In the genomic region with DNA sequence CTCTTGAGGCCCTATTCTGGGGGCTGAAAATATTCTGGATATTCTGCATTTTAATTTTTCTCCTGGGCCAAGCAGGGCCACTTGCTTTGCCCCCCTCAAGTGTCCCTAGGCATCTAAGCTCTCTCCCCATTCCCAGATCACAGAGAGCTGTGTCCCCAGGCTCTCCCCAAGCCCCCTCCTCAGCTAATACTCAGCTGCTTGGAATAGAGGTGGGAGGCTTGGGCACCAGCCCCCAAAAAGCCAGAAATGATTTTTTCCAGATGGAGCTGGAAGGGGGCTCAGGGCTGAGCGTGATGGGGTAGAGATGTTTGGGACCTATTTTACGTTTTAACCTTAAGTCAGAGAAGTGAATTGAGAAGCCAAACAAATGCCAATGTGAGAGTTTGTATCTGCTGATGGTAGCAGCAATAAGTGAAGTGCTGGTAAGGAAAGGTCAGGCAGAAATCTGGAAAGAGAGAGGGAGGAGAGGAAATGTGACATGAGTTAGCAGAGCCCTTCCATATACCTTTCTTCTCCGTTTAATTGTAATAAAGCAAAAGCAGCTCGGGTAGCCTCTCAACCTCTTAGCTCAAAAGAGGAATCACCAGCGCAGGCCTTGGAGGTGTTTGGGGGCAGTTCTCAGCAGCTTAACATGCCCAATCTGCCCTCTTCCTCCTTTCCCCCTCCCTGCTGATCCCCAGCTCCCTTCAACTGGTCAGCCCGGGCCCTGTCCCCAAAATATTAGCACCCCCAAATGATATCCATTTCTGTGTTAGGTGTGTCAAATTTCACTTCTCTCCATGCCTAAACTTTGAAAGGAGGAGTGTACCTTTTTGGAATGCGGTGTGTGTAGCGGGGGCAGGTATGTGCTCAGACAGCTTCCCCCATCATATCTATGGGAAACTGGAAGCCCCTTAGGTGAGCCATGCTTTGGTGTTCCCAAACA, we compare ENCODE assay signal across 23 cellular contexts. TPM values are rescaled to one million over a fixed set of nuclear protein-coding genes. Genes with fewer than 3 reads are reported as not detected.
DNase-seq lines count a peak whose midpoint lies in the region; ATAC-seq and TF ChIP-seq lines count a peak whose summit lies in the region.
"Had no signal": no experiment of that assay in that cellular context is flagged by ENCODE, and none has a peak within 500 bp of the region (broad histone marks: within the 10 kb centered on the region; RNA-seq: fewer than 3 reads in every experiment).

No MANE protein-coding gene starts in this region.

- H3K4me3 Mint-ChIP-seq in neural crest cell, result peak overlapping the region; percentile 84
- H3K4me3 Mint-ChIP-seq: activated naive CD8-positive, alpha-beta T cell treated with anti-CD3 and anti-CD28 coated beads, Interleukin-2, amount 10 ng/mL, durations not matched to agents 7 days and 5 days had no signal

- no peak for ATAC-seq in HG03025 (IDR thresholded peaks at IDR 0.05; ENCODE audit: low FRiP score, unreplicated experiment)
- ATAC-seq in activated naive CD4-positive, alpha-beta T cell treated with anti-CD3 and anti-CD28 coated beads, Interleukin-2, amount 50 U/mL, for 72 hours, result no peak
- ATAC-seq: body of pancreas had no signal

- H3K4me1 ChIP-seq in testis, result peaks cover 36% of the 10 kb centered on the region

- TF ChIP-seq CTCF in epithelial cell of proximal tubule (conservative IDR thresholded peaks at IDR 0.05; ENCODE audit: low read depth, low read length) (no peak), neural crest cell (conservative IDR thresholded peaks at IDR 0.05) (no peak), testis (IDR thresholded peaks at IDR 0.05) (no peak)

- H3K36me3 ChIP-seq in MG63, result peaks cover 18% of the 10 kb centered on the region
- no peaks in the 10 kb centered on the region for H3K36me3 ChIP-seq in testis (ENCODE audit: low read depth, missing control alignments)
- H3K36me3 ChIP-seq: esophagus muscularis mucosa, right atrium auricular region, vagina had no signal

- H3K36me3 Mint-ChIP-seq in neural crest cell (ENCODE audit: low read depth), result no peaks in the 10 kb centered on the region
- no peaks in the 10 kb centered on the region for H3K36me3 Mint-ChIP-seq in activated naive CD4-positive, alpha-beta T cell treated with anti-CD3 and anti-CD28 coated beads, Interleukin-2, amount 50 U/mL, for 72 hours
- H3K36me3 Mint-ChIP-seq: activated naive CD8-positive, alpha-beta T cell treated with anti-CD3 and anti-CD28 coated beads, Interleukin-2, amount 10 ng/mL, durations not matched to agents 7 days and 5 days had no signal

- H3K4me1 Mint-ChIP-seq in neural crest cell, result peaks cover 16% of the 10 kb centered on the region

- H3K27ac Mint-ChIP-seq in neural crest cell (ENCODE audit: unreplicated experiment), result no peak overlapping the region
- no peak overlapping the region for H3K27ac Mint-ChIP-seq in activated naive CD4-positive, alpha-beta T cell treated with anti-CD3 and anti-CD28 coated beads, Interleukin-2, amount 50 U/mL, for 72 hours
- H3K27ac Mint-ChIP-seq: activated naive CD8-positive, alpha-beta T cell treated with anti-CD3 and anti-CD28 coated beads, Interleukin-2, amount 10 ng/mL, durations not matched to agents 7 days and 5 days had no signal

- intact Hi-C loops in testis (cut with DNase I; ENCODE audit: low total_unique reads), result no loop called here
- intact Hi-C loops in posterior vena cava (cut with DNase I), result no loop called here

- no peak for TF ChIP-seq POLR2A in testis (IDR thresholded peaks at IDR 0.05)

- WGBS in testis, 2 donors, result 55 to 67% methylated on average over 8 of the region's 8 CpGs

- H3K9me3 Mint-ChIP-seq in neural crest cell, result no peaks in the 10 kb centered on the region
- H3K9me3 Mint-ChIP-seq in activated naive CD4-positive, alpha-beta T cell treated with anti-CD3 and anti-CD28 coated beads, Interleukin-2, amount 50 U/mL, for 72 hours, result no peaks in the 10 kb centered on the region
- H3K9me3 Mint-ChIP-seq: activated naive CD8-positive, alpha-beta T cell treated with anti-CD3 and anti-CD28 coated beads, Interleukin-2, amount 10 ng/mL, durations not matched to agents 7 days and 5 days had no signal

- peak overlapping the region; percentile 63 to 82 for H3K27ac ChIP-seq in testis
- H3K27ac ChIP-seq: body of pancreas, esophagus muscularis mucosa, PC-9, right atrium auricular region, vagina had no signal

- H3K27me3 ChIP-seq in MG63 (no peaks in the 10 kb centered on the region), testis (no peaks in the 10 kb centered on the region)

- DNase-seq in MG63 (no peak), epithelial cell of proximal tubule (ENCODE audit: low read depth) (no peak), neural crest cell (ENCODE audit: low read depth, low spot score) (no peak), testis (no peak), posterior vena cava (ENCODE audit: low spot score) (no peak)
- DNase-seq in activated naive CD4-positive, alpha-beta T cell treated with anti-CD3 and anti-CD28 coated beads, Interleukin-2, amount 50 U/mL, for 72 hours (ENCODE audit: low spot score in 2 of 2), result no peak
- DNase-seq: activated CD4-positive, alpha-beta T cell treated with anti-CD3 and anti-CD28 coated beads for 48 hours; activated CD8-positive, alpha-beta memory T cell treated with anti-CD3 and anti-CD28 coated beads, Interleukin-2, amount 50 U/mL, for 4 hours; activated naive CD8-positive, alpha-beta T cell treated with anti-CD3 and anti-CD28 coated beads, Interleukin-2, amount 10 ng/mL, durations not matched to agents 7 days and 5 days; body of pancreas; effector memory CD4-positive, alpha-beta T cell; Karpas-422; NCI-H1092; NCI-H1930; NCI-H2227 treated with DMSO at 0.1 percent for 48 hours; occipital lobe; PC-9; substantia nigra; T-helper 1 cell had no signal

- H3K4me3 ChIP-seq in MG63 (peak overlapping the region; percentile 29), epithelial cell of proximal tubule (ENCODE audit: low read depth, low read length) (peak overlapping the region; percentile 15), testis (no peak overlapping the region)
- H3K4me3 ChIP-seq: body of pancreas, esophagus muscularis mucosa, PC-9, right atrium auricular region, vagina had no signal

- H3K27me3 Mint-ChIP-seq in neural crest cell (ENCODE audit: low read depth), result peaks cover 98% of the 10 kb centered on the region

- H3K9me3 ChIP-seq in MG63 (no peaks in the 10 kb centered on the region), testis (no peaks in the 10 kb centered on the region)
- H3K9me3 ChIP-seq: body of pancreas, esophagus muscularis mucosa, right atrium auricular region, vagina had no signal

RNA-seq across cellular contexts. Expression of a gene that starts 5.0 kb away (rescaled TPM):
- 4.9 and 5.3 TPM in 2 replicates for total RNA-seq in MG63 (2014; rRNA removed; shearing (Covaris generic); ENCODE audit: low replicate concordance)
- 2.7 and 3.2 TPM in 2 replicates for total RNA-seq in epithelial cell of proximal tubule
- 10.7 and 11.0 TPM in 2 replicates for total RNA-seq in neural crest cell
- total RNA-seq in testis, result 1 to 10 TPM; 1.9 to 4.0 TPM
- 5.4 TPM for polyA plus RNA-seq in testis (ENCODE audit: insufficient read depth, low read depth, low replicate concordance)
- 10 to 100 TPM; 23.5 to 31.1 TPM for total RNA-seq in posterior vena cava
- not detected for total RNA-seq in activated naive CD4-positive, alpha-beta T cell treated with anti-CD3 and anti-CD28 coated beads, Interleukin-2, amount 50 U/mL, for 72 hours
- total RNA-seq: activated naive CD8-positive, alpha-beta T cell treated with anti-CD3 and anti-CD28 coated beads, Interleukin-2, amount 10 ng/mL, durations not matched to agents 7 days and 5 days; body of pancreas; occipital lobe; right atrium auricular region; vagina had no signal

RNA-seq across cellular contexts. Expression of a gene that starts 9.6 kb away (rescaled TPM):
- total RNA-seq in MG63 (2014; rRNA removed; shearing (Covaris generic); ENCODE audit: low replicate concordance), result not detected in 2 replicates
- total RNA-seq in epithelial cell of proximal tubule (0.80 and 1.2 TPM in 2 replicates), neural crest cell (3.5 and 3.8 TPM in 2 replicates), testis (1 to 10 TPM; 1.9 to 5.5 TPM), posterior vena cava (1 to 10 TPM; 2.9 to 5.6 TPM)
- polyA plus RNA-seq in testis (ENCODE audit: insufficient read depth, low read depth, low replicate concordance), result 1.3 TPM
- total RNA-seq in activated naive CD4-positive, alpha-beta T cell treated with anti-CD3 and anti-CD28 coated beads, Interleukin-2, amount 50 U/mL, for 72 hours, result not detected
- total RNA-seq: activated naive CD8-positive, alpha-beta T cell treated with anti-CD3 and anti-CD28 coated beads, Interleukin-2, amount 10 ng/mL, durations not matched to agents 7 days and 5 days; body of pancreas; occipital lobe; vagina had no signal

RNA-seq across cellular contexts. Expression of a gene that starts 14.4 kb away (rescaled TPM):
- 0.10 and 0.13 TPM in 2 replicates for total RNA-seq in MG63 (2014; rRNA removed; shearing (Covaris generic); ENCODE audit: low replicate concordance)
- total RNA-seq in epithelial cell of proximal tubule (1.3 and 1.4 TPM in 2 replicates), neural crest cell (4.5 and 4.8 TPM in 2 replicates), testis (1 to 10 TPM in 1 of 2 donors, under 1 TPM in 1; 0.81 to 1.2 TPM), posterior vena cava (10 to 100 TPM; 13.5 to 22.4 TPM)
- polyA plus RNA-seq in testis (ENCODE audit: insufficient read depth, low read depth, low replicate concordance), result 2.4 TPM
- not detected for total RNA-seq in activated naive CD4-positive, alpha-beta T cell treated with anti-CD3 and anti-CD28 coated beads, Interleukin-2, amount 50 U/mL, for 72 hours
- total RNA-seq: activated naive CD8-positive, alpha-beta T cell treated with anti-CD3 and anti-CD28 coated beads, Interleukin-2, amount 10 ng/mL, durations not matched to agents 7 days and 5 days; body of pancreas; esophagus muscularis mucosa; occipital lobe; right atrium auricular region; vagina had no signal

RNA-seq across cellular contexts. Expression of a gene that starts 23.3 kb away (rescaled TPM):
- 1.9 and 7.9 TPM in 2 replicates for total RNA-seq in MG63 (2014; rRNA removed; shearing (Covaris generic); ENCODE audit: low replicate concordance)
- 9.9 and 11.0 TPM in 2 replicates for total RNA-seq in epithelial cell of proximal tubule
- 5.6 and 6.3 TPM in 2 replicates for total RNA-seq in neural crest cell
- total RNA-seq in testis, result 1 to 10 TPM; 6.6 to 7.8 TPM
- 2.4 TPM for polyA plus RNA-seq in testis (ENCODE audit: insufficient read depth, low read depth, low replicate concordance)
- 10 to 100 TPM in 1 of 2 donors, 1 to 10 TPM in 1; 7.0 to 12.0 TPM for total RNA-seq in posterior vena cava
- not detected for total RNA-seq in activated naive CD4-positive, alpha-beta T cell treated with anti-CD3 and anti-CD28 coated beads, Interleukin-2, amount 50 U/mL, for 72 hours
- total RNA-seq: activated naive CD8-positive, alpha-beta T cell treated with anti-CD3 and anti-CD28 coated beads, Interleukin-2, amount 10 ng/mL, durations not matched to agents 7 days and 5 days; body of pancreas; esophagus muscularis mucosa; occipital lobe; right atrium auricular region; vagina had no signal

RNA-seq across cellular contexts. Expression of a gene that starts 30.4 kb away (rescaled TPM):
- 2.3 and 5.2 TPM in 2 replicates for total RNA-seq in MG63 (2014; rRNA removed; shearing (Covaris generic); ENCODE audit: low replicate concordance)
- total RNA-seq in epithelial cell of proximal tubule (2.8 and 3.3 TPM in 2 replicates), neural crest cell (5.6 and 8.3 TPM in 2 replicates), testis (1 to 10 TPM; 3.0 to 3.1 TPM), posterior vena cava (10 to 100 TPM; 17.1 to 19.4 TPM)
- polyA plus RNA-seq in testis (ENCODE audit: insufficient read depth, low read depth, low replicate concordance), result 4.3 TPM
- total RNA-seq in activated naive CD4-positive, alpha-beta T cell treated with anti-CD3 and anti-CD28 coated beads, Interleukin-2, amount 50 U/mL, for 72 hours, result under 1 TPM in 1 of 2 donors, not detected in 1; 0.18 TPM
- total RNA-seq: body of pancreas, occipital lobe had no signal

Comparison
In these comparisons a context has a peak if more than half of its experiments do, and no peak if none do; other contexts are left out.
1. H3K4me3 ChIP-seq: peak in MG63 (single experiment) and epithelial cell of proximal tubule (single experiment); none in testis (0 of 2).